In genomic region chr19:30217461-30217860, GRCh38 we compare ENCODE assay signal across 26 cellular contexts.
"Had no signal": no experiment of that assay in that cellular context is flagged by ENCODE, and none has a peak within 500 bp of the region (broad histone marks: within the 10 kb centered on the region; RNA-seq: fewer than 3 reads in every experiment).

No MANE protein-coding gene starts in this region.

- H3K9ac ChIP-seq: parathyroid adenoma had no signal

- H3K4me1 ChIP-seq: left ventricle myocardium inferior, parathyroid adenoma, psoas muscle, tibial artery, upper lobe of right lung had no signal

- DNase-seq: heart left ventricle; hypothalamus; immature natural killer cell; left ventricle myocardium inferior; mesendoderm; naive thymus-derived CD8-positive, alpha-beta T cell; occipital lobe; psoas muscle; stimulated activated CD4-positive, alpha-beta T cell treated with anti-CD3 and anti-CD28 coated beads, Interleukin-12 subunit alpha, Interleukin-12 subunit beta, amount 100 ng/mL, for 4 hours; stimulated activated CD4-positive, alpha-beta T cell treated with anti-CD3 and anti-CD28 coated beads, Interleukin-15, amount 100 ng/mL, for 24 hours; stimulated activated CD4-positive, alpha-beta T cell treated with anti-CD3 and anti-CD28 coated beads, Interleukin-2, amount 100 ng/mL, for 24 hours; stimulated activated CD4-positive, alpha-beta T cell treated with anti-CD3 and anti-CD28 coated beads, Interleukin-4, amount 100 ng/mL, for 1 hour; stimulated activated naive B cell treated with anti-CD40 and anti-IgM and Interleukin-4, amounts not matched to agents 10 μg/mL and 1 μg/mL and 100 μg/mL, for 72 hours; stimulated activated naive CD8-positive, alpha-beta T cell treated with anti-CD3 and anti-CD28 coated beads, Interleukin-15, Interleukin-2, amounts not matched to agents 100 U/mL and 50 U/mL, for 24 hours; stomach; trophoblast cell; upper lobe of right lung had no signal

- H3K79me2 ChIP-seq: parathyroid adenoma had no signal

- H2AFZ ChIP-seq: parathyroid adenoma had no signal

- H3K4me1 Mint-ChIP-seq: nephron, neural crest cell had no signal

- H3K36me3 Mint-ChIP-seq: immature natural killer cell; stimulated activated naive B cell treated with anti-CD40 and anti-IgM and Interleukin-4, amounts not matched to agents 10 μg/mL and 1 μg/mL and 100 μg/mL, for 72 hours had no signal

- H3K4me3 Mint-ChIP-seq: immature natural killer cell; naive thymus-derived CD8-positive, alpha-beta T cell; nephron; neural crest cell; stimulated activated naive B cell treated with anti-CD40 and anti-IgM and Interleukin-4, amounts not matched to agents 10 μg/mL and 1 μg/mL and 100 μg/mL, for 72 hours had no signal

- H3K9me3 Mint-ChIP-seq: immature natural killer cell; naive thymus-derived CD8-positive, alpha-beta T cell; nephron; neural crest cell had no signal

- H3K4me3 ChIP-seq: heart left ventricle, left ventricle myocardium inferior, lung, psoas muscle, skin epidermis, stomach, thoracic aorta, tibial artery, upper lobe of right lung had no signal

- H3K36me3 ChIP-seq: heart left ventricle, left ventricle myocardium inferior, neutrophil, stomach, thoracic aorta, tibial artery, upper lobe of right lung had no signal

- ATAC-seq: heart left ventricle; naive thymus-derived CD8-positive, alpha-beta T cell; psoas muscle; sciatic nerve; stimulated activated naive B cell treated with anti-CD40 and anti-IgM and Interleukin-4, amounts not matched to agents 10 μg/mL and 1 μg/mL and 100 μg/mL, for 72 hours; stimulated activated naive CD8-positive, alpha-beta T cell treated with anti-CD3 and anti-CD28 coated beads, Interleukin-15, Interleukin-2, amounts not matched to agents 100 U/mL and 50 U/mL, for 24 hours; upper lobe of right lung had no signal

- H3K9me3 ChIP-seq: heart left ventricle, left ventricle myocardium inferior, neutrophil, psoas muscle, stomach, thoracic aorta, tibial artery, upper lobe of right lung had no signal

- H3K27ac Mint-ChIP-seq: immature natural killer cell; naive thymus-derived CD8-positive, alpha-beta T cell; nephron; stimulated activated naive B cell treated with anti-CD40 and anti-IgM and Interleukin-4, amounts not matched to agents 10 μg/mL and 1 μg/mL and 100 μg/mL, for 72 hours had no signal

- H3K27ac ChIP-seq: heart left ventricle, left ventricle myocardium inferior, neutrophil, parathyroid adenoma, psoas muscle, skin epidermis, stomach, thoracic aorta, tibial artery, upper lobe of right lung had no signal
